ENCODE assay signal across 9 cellular contexts in genomic region chr7:139016931-139017511, GRCh38. TPM values are rescaled to one million over a fixed set of nuclear protein-coding genes. Genes with fewer than 3 reads are reported as not detected.
A peak's percentile ranks its signal among the peaks of the same experiment; 100 is the strongest.
DNase-seq lines count a peak whose midpoint lies in the region; ATAC-seq lines count a peak whose summit lies in the region.
"Had no signal": no experiment of that assay in that cellular context is flagged by ENCODE, and none has a peak within 500 bp of the region (broad histone marks: within the 10 kb centered on the region; RNA-seq: fewer than 3 reads in every experiment).

No MANE protein-coding gene starts in this region.

- H3K27ac Mint-ChIP-seq in activated CD8-positive, alpha-beta memory T cell treated with anti-CD3 and anti-CD28 coated beads, Interleukin-2, amount 10 ng/mL, durations not matched to agents 7 days and 5 days, result no peak overlapping the region
- peak overlapping the region in 1 of 9 donors; percentile 52 for H3K27ac Mint-ChIP-seq in naive thymus-derived CD4-positive, alpha-beta T cell
- H3K27ac Mint-ChIP-seq: activated naive CD8-positive, alpha-beta T cell had no signal

- CTCF ChIA-PET in activated CD8-positive, alpha-beta memory T cell treated with anti-CD3 and anti-CD28 coated beads, Interleukin-2, amount 10 ng/mL, durations not matched to agents 7 days and 5 days (lab: Charles Lee), result interaction anchor here (0.7 to 3.0 kb wide), 26 partner anchors 11 to 222 kb away, joined by 3 to 23 read pairs (median 4); partner anchors contain the start of gene KIAA1549
- CTCF ChIA-PET in naive thymus-derived CD4-positive, alpha-beta T cell (lab: Charles Lee), result interaction anchor here (0.5 to 5.5 kb wide), 24 partner anchors 9 to 337 kb away, joined by 3 to 74 read pairs (median 4); a partner anchor contains a TSS

- peaks cover 3% of the 10 kb centered on the region for H3K36me3 Mint-ChIP-seq in activated CD8-positive, alpha-beta memory T cell treated with anti-CD3 and anti-CD28 coated beads, Interleukin-2, amount 10 ng/mL, durations not matched to agents 7 days and 5 days
- H3K36me3 Mint-ChIP-seq in naive thymus-derived CD4-positive, alpha-beta T cell, result peaks cover 0 to 9% (median 0%) of the 10 kb centered on the region in 5 donors
- H3K36me3 Mint-ChIP-seq: activated naive CD8-positive, alpha-beta T cell had no signal

- peak; percentile 97 for ATAC-seq in GM21360 (IDR thresholded peaks at IDR 0.05; ENCODE audit: unreplicated experiment)
- peak; percentile 96 for ATAC-seq in activated CD8-positive, alpha-beta memory T cell treated with anti-CD3 and anti-CD28 coated beads, Interleukin-2, amount 10 ng/mL, durations not matched to agents 7 days and 5 days
- peak; percentile 94 for ATAC-seq in naive thymus-derived CD4-positive, alpha-beta T cell
- peak; percentile 90 for ATAC-seq in stimulated activated naive CD8-positive, alpha-beta T cell treated with anti-CD3 and anti-CD28 coated beads, Interleukin-15, Interleukin-2, amounts not matched to agents 100 U/mL and 50 U/mL, for 24 hours

- H3K4me3 Mint-ChIP-seq in activated CD8-positive, alpha-beta memory T cell treated with anti-CD3 and anti-CD28 coated beads, Interleukin-2, amount 10 ng/mL, durations not matched to agents 7 days and 5 days, result no peak overlapping the region
- no peak overlapping the region for H3K4me3 Mint-ChIP-seq in naive thymus-derived CD4-positive, alpha-beta T cell
- H3K4me3 Mint-ChIP-seq: activated naive CD8-positive, alpha-beta T cell had no signal

- no peak overlapping the region for H3K27ac ChIP-seq in naive thymus-derived CD4-positive, alpha-beta T cell (ENCODE audit: low read depth, low read length)

- H3K4me1 Mint-ChIP-seq in activated CD8-positive, alpha-beta memory T cell treated with anti-CD3 and anti-CD28 coated beads, Interleukin-2, amount 10 ng/mL, durations not matched to agents 7 days and 5 days, result peaks cover 7% of the 10 kb centered on the region
- peaks cover 0 to 10% (median 6%) of the 10 kb centered on the region in 7 donors for H3K4me1 Mint-ChIP-seq in naive thymus-derived CD4-positive, alpha-beta T cell

- no peaks in the 10 kb centered on the region for H3K4me1 ChIP-seq in naive thymus-derived CD4-positive, alpha-beta T cell (ENCODE audit: control insufficient read depth in 2 of 2, insufficient read depth in 2 of 2, low read length in 2 of 2)

- no peaks in the 10 kb centered on the region for H3K9me3 Mint-ChIP-seq in activated CD8-positive, alpha-beta memory T cell treated with anti-CD3 and anti-CD28 coated beads, Interleukin-2, amount 10 ng/mL, durations not matched to agents 7 days and 5 days (ENCODE audit: low read depth)
- no peaks in the 10 kb centered on the region for H3K9me3 Mint-ChIP-seq in naive thymus-derived CD4-positive, alpha-beta T cell

- H3K27me3 ChIP-seq in naive thymus-derived CD4-positive, alpha-beta T cell (ENCODE audit: control insufficient read depth in 2 of 2, insufficient read depth in 2 of 2, low read length in 2 of 2), result no peaks in the 10 kb centered on the region

- POLR2A ChIA-PET in naive thymus-derived CD4-positive, alpha-beta T cell (lab: Charles Lee), result interaction anchor here (0.6 to 1.7 kb wide), 6 partner anchors 36 to 131 kb away, joined by 3 to 5 read pairs (median 4); no protein-coding TSS in a partner anchor

- H3K36me3 ChIP-seq in naive thymus-derived CD4-positive, alpha-beta T cell (ENCODE audit: control insufficient read depth in 2 of 3, insufficient read depth in 3 of 3, low read length in 3 of 3), result no peaks in the 10 kb centered on the region

- H3K9me3 ChIP-seq in naive thymus-derived CD4-positive, alpha-beta T cell (ENCODE audit: control insufficient read depth in 2 of 3, low read length in 3 of 3), result no peaks in the 10 kb centered on the region

- H3K4me3 ChIP-seq in naive thymus-derived CD4-positive, alpha-beta T cell (ENCODE audit: low read length), result no peak overlapping the region

- DNase-seq in D341Med (ENCODE audit: low spot score) (peak; percentile 84), HS-5 (ENCODE audit: low read depth) (peak; percentile 29), NOMO-1 treated with DMSO at 0.1 percent for 48 hours (lab: John Stamatoyannopoulos, UW; ENCODE audit: unreplicated experiment) (peak; percentile 1), epidermal melanocyte (ENCODE audit: insufficient read length, low spot score) (peak; percentile 86)
- peak; percentile 77 for DNase-seq in activated CD8-positive, alpha-beta memory T cell treated with anti-CD3 and anti-CD28 coated beads, Interleukin-2, amount 10 ng/mL, durations not matched to agents 7 days and 5 days
- DNase-seq in naive thymus-derived CD4-positive, alpha-beta T cell, result peak; percentile 17 to 76 (median 52)
- peak; percentile 57 for DNase-seq in stimulated activated naive CD8-positive, alpha-beta T cell treated with anti-CD3 and anti-CD28 coated beads, Interleukin-15, Interleukin-2, amounts not matched to agents 100 U/mL and 50 U/mL, for 24 hours

- intact Hi-C loops in naive thymus-derived CD4-positive, alpha-beta T cell (cut with micrococcal nuclease), result loop anchor here (1.0 to 2.0 kb wide), 6 partner anchors 18 to 214 kb away; partner anchors contain the start of gene UBN2 (in 1 of the 2)

- peaks cover 22% of the 10 kb centered on the region for H3K27me3 Mint-ChIP-seq in activated CD8-positive, alpha-beta memory T cell treated with anti-CD3 and anti-CD28 coated beads, Interleukin-2, amount 10 ng/mL, durations not matched to agents 7 days and 5 days
- H3K27me3 Mint-ChIP-seq in naive thymus-derived CD4-positive, alpha-beta T cell, result peaks cover 0 to 16% (median 5%) of the 10 kb centered on the region in 5 donors

RNA-seq across cellular contexts. Expression of gene ZC3HAV1L, which starts 18.8 kb away (rescaled TPM):
- total RNA-seq in activated CD8-positive, alpha-beta memory T cell treated with anti-CD3 and anti-CD28 coated beads, Interleukin-2, amount 10 ng/mL, durations not matched to agents 7 days and 5 days, result 10 to 100 TPM; 15.7 to 17.9 TPM
- total RNA-seq in naive thymus-derived CD4-positive, alpha-beta T cell, result 10 to 100 TPM in 1 of 5 experiments, 1 to 10 TPM in 1, under 1 TPM in 3; 0.35 to 26.7 (median 0.78) TPM
- under 1 TPM in 1 of 2 donors, not detected in 1; 0.13 TPM for polyA plus RNA-seq in naive thymus-derived CD4-positive, alpha-beta T cell

RNA-seq across cellular contexts. Expression of gene KIAA1549, which starts 35.8 kb away (rescaled TPM):
- total RNA-seq in activated CD8-positive, alpha-beta memory T cell treated with anti-CD3 and anti-CD28 coated beads, Interleukin-2, amount 10 ng/mL, durations not matched to agents 7 days and 5 days, result 1 to 10 TPM in 1 of 2 experiments, under 1 TPM in 1; 0.61 to 1.1 TPM
- under 1 TPM in 4 of 5 experiments, not detected in 1; 0.16 to 0.56 (median 0.25) TPM for total RNA-seq in naive thymus-derived CD4-positive, alpha-beta T cell
- polyA plus RNA-seq in naive thymus-derived CD4-positive, alpha-beta T cell, result not detected

Comparison
In these comparisons a context has a peak if more than half of its experiments do, and no peak if none do; other contexts are left out.
1. DNase-seq: peak in every context shown above with its lines; median percentile 86 in epidermal melanocyte; 84 in D341Med; 77 in activated CD8-positive, alpha-beta memory T cell treated with anti-CD3 and anti-CD28 coated beads, Interleukin-2, amount 10 ng/mL, durations not matched to agents 7 days and 5 days; 57 in stimulated activated naive CD8-positive, alpha-beta T cell treated with anti-CD3 and anti-CD28 coated beads, Interleukin-15, Interleukin-2, amounts not matched to agents 100 U/mL and 50 U/mL, for 24 hours; 52 in naive thymus-derived CD4-positive, alpha-beta T cell; 29 in HS-5; 1 in NOMO-1 treated with DMSO at 0.1 percent for 48 hours.